ENCODE assay signal across 15 cellular contexts in the genomic region with DNA sequence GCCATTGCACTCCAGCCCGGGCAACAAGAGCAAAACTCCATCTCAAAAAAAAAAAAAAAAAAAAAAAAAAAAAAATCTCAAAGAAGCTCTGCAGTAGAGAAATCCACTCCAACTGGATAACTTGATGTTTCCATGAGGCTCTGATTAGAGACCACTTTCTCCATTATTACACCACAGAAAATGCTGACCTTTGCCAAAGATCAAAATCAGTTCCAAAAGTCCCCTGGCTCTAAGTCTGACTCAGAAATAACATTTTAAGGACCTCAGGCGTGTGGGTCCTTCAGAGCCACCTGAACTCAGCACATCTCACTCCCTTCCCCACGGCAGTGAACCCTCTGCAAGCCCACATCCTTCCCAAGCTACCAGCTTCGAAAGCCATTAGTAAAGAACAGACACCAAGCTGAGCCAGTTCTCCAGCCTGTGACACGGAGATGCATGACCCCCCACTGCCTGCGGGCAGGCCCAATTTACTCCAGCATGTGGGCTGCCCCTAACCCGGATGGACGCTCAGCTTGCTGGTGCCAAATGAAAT. TPM values are rescaled to one million over a fixed set of nuclear protein-coding genes. Genes with fewer than 3 reads are reported as not detected.
DNase-seq lines count a peak whose midpoint lies in the region; ATAC-seq and TF ChIP-seq lines count a peak whose summit lies in the region.
"Had no signal": no experiment of that assay in that cellular context is flagged by ENCODE, and none has a peak within 500 bp of the region (broad histone marks: within the 10 kb centered on the region; RNA-seq: fewer than 3 reads in every experiment).

No MANE protein-coding gene starts in this region.

- H3K4me1 Mint-ChIP-seq in activated CD4-positive, alpha-beta T cell treated with anti-CD3 and anti-CD28 coated beads, Interleukin-2, amount 10 ng/mL, durations not matched to agents 7 days and 5 days: peaks cover 31% of the 10 kb centered on the region
- H3K4me1 Mint-ChIP-seq in chondrocyte (ENCODE audit: low read depth): peaks cover 25% of the 10 kb centered on the region

- no peak for ATAC-seq in upper lobe of left lung (ENCODE audit: low FRiP score in 2 of 2)

- H3K27ac Mint-ChIP-seq in activated CD4-positive, alpha-beta T cell treated with anti-CD3 and anti-CD28 coated beads, Interleukin-2, amount 10 ng/mL, durations not matched to agents 7 days and 5 days: no peak overlapping the region
- H3K27ac Mint-ChIP-seq in chondrocyte (ENCODE audit: unreplicated experiment): peak overlapping the region; percentile 22

- H3K4me3 ChIP-seq in neutrophil (ENCODE audit: low read depth in 1 of 2, low read length in 1 of 2): no peak overlapping the region
- H3K4me3 ChIP-seq in upper lobe of left lung: no peak overlapping the region
- H3K4me3 ChIP-seq: adrenal gland, tibial nerve had no signal

- TF ChIP-seq EP300 in upper lobe of left lung (IDR thresholded peaks at IDR 0.05): no peak

- no peaks in the 10 kb centered on the region for H3K9me3 ChIP-seq in neutrophil
- H3K9me3 ChIP-seq in upper lobe of left lung: no peaks in the 10 kb centered on the region
- H3K9me3 ChIP-seq: adrenal gland, tibial nerve had no signal

- H3K36me3 Mint-ChIP-seq in activated CD4-positive, alpha-beta T cell treated with anti-CD3 and anti-CD28 coated beads, Interleukin-2, amount 10 ng/mL, durations not matched to agents 7 days and 5 days (ENCODE audit: low read depth): peaks cover 43% of the 10 kb centered on the region
- peaks cover 9% of the 10 kb centered on the region for H3K36me3 Mint-ChIP-seq in chondrocyte (ENCODE audit: low read depth)

- peak; percentile 24 for DNase-seq in activated CD4-positive, alpha-beta T cell treated with anti-CD3 and anti-CD28 coated beads, Interleukin-2, amount 10 ng/mL, durations not matched to agents 7 days and 5 days
- DNase-seq in activated CD4-positive, alpha-beta T cell treated with anti-CD3 and anti-CD28 coated beads, Interleukin-2, amount 50 U/mL, for 4 hours: no peak
- DNase-seq in RPMI7951 (ENCODE audit: low read depth) (peak; percentile 15), chondrocyte (ENCODE audit: low spot score) (no peak), putamen (ENCODE audit: low spot score) (no peak), kidney tubule cell (ENCODE audit: low spot score) (no peak), upper lobe of left lung (no peak)
- DNase-seq: adrenal gland, DMS 273 treated with DMSO at 0.1 percent for 48 hours, NCI-H1048, NCI-H446, SW 1271 had no signal

- WGBS in upper lobe of left lung, 2 donors: 67 to 70% methylated on average over 8 of the region's 8 CpGs

- no peak overlapping the region for H3K4me3 Mint-ChIP-seq in activated CD4-positive, alpha-beta T cell treated with anti-CD3 and anti-CD28 coated beads, Interleukin-2, amount 10 ng/mL, durations not matched to agents 7 days and 5 days
- H3K4me3 Mint-ChIP-seq in chondrocyte (ENCODE audit: unreplicated experiment): no peak overlapping the region

- POLR2A ChIA-PET in activated CD4-positive, alpha-beta T cell treated with anti-CD3 and anti-CD28 coated beads, Interleukin-2, amount 10 ng/mL, durations not matched to agents 7 days and 5 days (lab: Charles Lee): interaction anchor here (0.9 kb wide), 1 partner anchor 269 kb away, joined by 3 read pairs; no protein-coding TSS in a partner anchor

- TF ChIP-seq CTCF in chondrocyte (IDR thresholded peaks at IDR 0.05) (no peak), neutrophil (IDR thresholded peaks at IDR 0.05) (no peak), upper lobe of left lung (IDR thresholded peaks at IDR 0.05) (no peak)

- H3K27me3 Mint-ChIP-seq in activated CD4-positive, alpha-beta T cell treated with anti-CD3 and anti-CD28 coated beads, Interleukin-2, amount 10 ng/mL, durations not matched to agents 7 days and 5 days: peaks cover 12% of the 10 kb centered on the region
- H3K27me3 Mint-ChIP-seq in chondrocyte (ENCODE audit: low read depth): no peaks in the 10 kb centered on the region

- peak overlapping the region; percentile 61 for H3K27ac ChIP-seq in neutrophil
- H3K27ac ChIP-seq in upper lobe of left lung: peak overlapping the region in 2 of 4 donors; percentile 43 to 64
- H3K27ac ChIP-seq: adrenal gland, parathyroid adenoma had no signal

- H3K36me3 ChIP-seq in neutrophil: peaks cover 48% of the 10 kb centered on the region
- peaks cover 2 to 28% (median 15%) of the 10 kb centered on the region in 4 donors for H3K36me3 ChIP-seq in upper lobe of left lung

- H3K4me1 ChIP-seq in neutrophil (ENCODE audit: control insufficient read depth in 1 of 2, insufficient read depth in 1 of 2, low read depth in 1 of 2, low read length in 1 of 2) (peaks cover 7 to 10% of the 10 kb centered on the region in 2 experiments), upper lobe of left lung (peaks cover 18 to 35% (median 31%) of the 10 kb centered on the region in 4 donors)

- CTCF ChIA-PET in activated CD4-positive, alpha-beta T cell treated with anti-CD3 and anti-CD28 coated beads, Interleukin-2, amount 10 ng/mL, durations not matched to agents 7 days and 5 days (lab: Charles Lee): interaction anchor here (0.8 to 1.5 kb wide), 2 partner anchors 12 to 51 kb away, joined by 3 to 4 read pairs; no protein-coding TSS in a partner anchor

- no peaks in the 10 kb centered on the region for H3K27me3 ChIP-seq in neutrophil
- H3K27me3 ChIP-seq in upper lobe of left lung: no peaks in the 10 kb centered on the region
- H3K27me3 ChIP-seq: adrenal gland, tibial nerve had no signal

- TF ChIP-seq POLR2A in upper lobe of left lung (IDR thresholded peaks at IDR 0.05): no peak

- H3K9me3 Mint-ChIP-seq in activated CD4-positive, alpha-beta T cell treated with anti-CD3 and anti-CD28 coated beads, Interleukin-2, amount 10 ng/mL, durations not matched to agents 7 days and 5 days: no peaks in the 10 kb centered on the region
- no peaks in the 10 kb centered on the region for H3K9me3 Mint-ChIP-seq in chondrocyte (ENCODE audit: low read depth)

RNA-seq across cellular contexts. Expression of a gene that starts 13.8 kb away (rescaled TPM):
- total RNA-seq in activated CD4-positive, alpha-beta T cell treated with anti-CD3 and anti-CD28 coated beads, Interleukin-2, amount 10 ng/mL, durations not matched to agents 7 days and 5 days: 10 to 100 TPM; 17.3 to 19.9 TPM
- 26.8 and 27.8 TPM in 2 replicates for total RNA-seq in RPMI7951 (2014; rRNA removed; shearing (Covaris generic))
- total RNA-seq in chondrocyte: 28.8 to 36.0 TPM (median 30.6 TPM) in 3 replicates
- 10 to 100 TPM; 27.5 to 75.4 (median 43.1) TPM for total RNA-seq in upper lobe of left lung

RNA-seq across cellular contexts. Expression of a gene that starts 39.6 kb away (rescaled TPM):
- 10 to 100 TPM; 39.1 to 40.3 TPM for total RNA-seq in activated CD4-positive, alpha-beta T cell treated with anti-CD3 and anti-CD28 coated beads, Interleukin-2, amount 10 ng/mL, durations not matched to agents 7 days and 5 days
- total RNA-seq in RPMI7951 (2014; rRNA removed; shearing (Covaris generic)): 59.4 and 81.9 TPM in 2 replicates
- total RNA-seq in chondrocyte (23.5 to 31.8 TPM (median 28.5 TPM) in 3 replicates), upper lobe of left lung (10 to 100 TPM; 11.1 to 71.2 (median 23.5) TPM)

RNA-seq across cellular contexts. Expression of a gene that starts 39.7 kb away (rescaled TPM):
- total RNA-seq in activated CD4-positive, alpha-beta T cell treated with anti-CD3 and anti-CD28 coated beads, Interleukin-2, amount 10 ng/mL, durations not matched to agents 7 days and 5 days: 100 to 1,000 TPM; 136 to 149 TPM
- total RNA-seq in RPMI7951 (2014; rRNA removed; shearing (Covaris generic)): 84.1 and 97.4 TPM in 2 replicates
- total RNA-seq in chondrocyte (116 to 119 TPM (median 119 TPM) in 3 replicates), upper lobe of left lung (100 to 1,000 TPM in 3 of 6 donors, 10 to 100 TPM in 3; 52.4 to 131 (median 111) TPM)

Comparison
In these comparisons a context has a peak if more than half of its experiments do, and no peak if none do; other contexts are left out.
1. DNase-seq: peak in activated CD4-positive, alpha-beta T cell treated with anti-CD3 and anti-CD28 coated beads, Interleukin-2, amount 10 ng/mL, durations not matched to agents 7 days and 5 days (single experiment) and RPMI7951 (single experiment); none in activated CD4-positive, alpha-beta T cell treated with anti-CD3 and anti-CD28 coated beads, Interleukin-2, amount 50 U/mL, for 4 hours (0 of 2), chondrocyte (single experiment), putamen (single experiment), kidney tubule cell (single experiment) and upper lobe of left lung (0 of 2).